In the genomic region with DNA sequence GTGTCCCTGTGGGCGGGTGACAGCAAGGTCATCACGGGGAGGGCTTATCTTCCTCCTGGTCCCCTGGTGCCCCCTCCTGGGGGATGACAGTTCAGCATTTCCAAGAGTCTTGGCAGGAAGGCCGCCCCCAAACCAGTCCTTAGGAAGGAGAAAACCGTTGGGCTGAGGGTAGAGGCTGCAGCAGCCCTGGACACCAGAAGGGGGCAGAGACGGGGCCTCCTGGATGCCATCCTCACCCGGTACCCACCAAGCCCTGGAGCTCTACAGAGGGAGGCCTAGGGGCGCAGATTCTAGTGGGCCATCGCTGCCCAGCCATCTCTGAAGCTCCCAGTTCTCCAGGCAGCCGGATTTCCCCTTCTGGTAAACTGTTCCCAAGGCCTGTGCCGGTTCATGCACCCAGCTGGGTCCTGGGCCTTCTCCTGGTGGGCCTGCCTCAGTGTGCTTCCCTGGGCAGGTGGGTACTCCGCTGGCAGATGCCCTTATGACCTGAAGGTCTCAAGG, we compare ENCODE assay signal across 9 cellular contexts. TPM values are rescaled to one million over a fixed set of nuclear protein-coding genes. Genes with fewer than 3 reads are reported as not detected.
DNase-seq lines count a peak whose midpoint lies in the region; ATAC-seq and TF ChIP-seq lines count a peak whose summit lies in the region.
"Had no signal": no experiment of that assay in that cellular context is flagged by ENCODE, and none has a peak within 500 bp of the region (broad histone marks: within the 10 kb centered on the region; RNA-seq: fewer than 3 reads in every experiment).

No MANE protein-coding gene starts in this region.

- no peak overlapping the region for H3K27ac Mint-ChIP-seq in WTC11
- H3K27ac Mint-ChIP-seq in naive thymus-derived CD4-positive, alpha-beta T cell = no peak overlapping the region

- H3K9me3 ChIP-seq in DND-41 (ENCODE audit: insufficient read depth, low read length, severe bottlenecking) = no peaks in the 10 kb centered on the region
- no peaks in the 10 kb centered on the region for H3K9me3 ChIP-seq in naive thymus-derived CD4-positive, alpha-beta T cell (ENCODE audit: control insufficient read depth in 2 of 3, low read length in 3 of 3)
- no peaks in the 10 kb centered on the region for H3K9me3 ChIP-seq in body of pancreas

- H3K4me1 Mint-ChIP-seq in WTC11 = no peaks in the 10 kb centered on the region
- H3K4me1 Mint-ChIP-seq in naive thymus-derived CD4-positive, alpha-beta T cell = peaks cover 0 to 3% (median 0%) of the 10 kb centered on the region in 7 donors

- TF ChIP-seq CTCF in DND-41 (IDR thresholded peaks at IDR 0.05; ENCODE audit: borderline replicate concordance, extremely low read depth, low read length, poor library complexity, severe bottlenecking) (peak; percentile 62), WTC11 (IDR thresholded peaks at IDR 0.05) (peak; percentile 45), body of pancreas (IDR thresholded peaks at IDR 0.05) (no peak)

- H3K4me1 ChIP-seq in DND-41 (ENCODE audit: insufficient read depth, low read length) (no peaks in the 10 kb centered on the region), body of pancreas (no peaks in the 10 kb centered on the region)
- H3K4me1 ChIP-seq in naive thymus-derived CD4-positive, alpha-beta T cell (ENCODE audit: control insufficient read depth in 2 of 2, insufficient read depth in 2 of 2, low read length in 2 of 2) = no peaks in the 10 kb centered on the region

- no peak for TF ChIP-seq POLR2A in body of pancreas (IDR thresholded peaks at IDR 0.05)

- H4K20me1 ChIP-seq in DND-41 (ENCODE audit: insufficient read depth, low read length) = peaks cover 4% of the 10 kb centered on the region; the same call in 1 of the 2 replicates

- H3K9me3 Mint-ChIP-seq in WTC11 = peaks cover 12% of the 10 kb centered on the region; the same call in 1 of the 2 replicates
- peaks cover 0 to 18% (median 1%) of the 10 kb centered on the region in 11 donors for H3K9me3 Mint-ChIP-seq in naive thymus-derived CD4-positive, alpha-beta T cell

- H3K27me3 ChIP-seq in DND-41 (ENCODE audit: insufficient read depth, low read length, poor library complexity) (no peaks in the 10 kb centered on the region), body of pancreas (no peaks in the 10 kb centered on the region)
- no peaks in the 10 kb centered on the region for H3K27me3 ChIP-seq in naive thymus-derived CD4-positive, alpha-beta T cell (ENCODE audit: control insufficient read depth in 2 of 2, insufficient read depth in 2 of 2, low read length in 2 of 2)

- 78% methylated on average over 9 of the region's 11 CpGs; no CpG with 5 or more reads in 1 of the 2 donors for WGBS in body of pancreas, 2 donors

- H3K4me3 ChIP-seq in DND-41 (ENCODE audit: low read depth in 1 of 2, low read length in 2 of 2) (no peak overlapping the region), body of pancreas (no peak overlapping the region)
- H3K4me3 ChIP-seq in naive thymus-derived CD4-positive, alpha-beta T cell (ENCODE audit: low read length) = no peak overlapping the region

- no peaks in the 10 kb centered on the region for H3K36me3 Mint-ChIP-seq in WTC11
- H3K36me3 Mint-ChIP-seq in naive thymus-derived CD4-positive, alpha-beta T cell = no peaks in the 10 kb centered on the region

- ATAC-seq in DND-41 (ENCODE audit: insufficient read depth, low read depth) (peak; percentile 63), WTC11 (peak; percentile 99), GM18519 (IDR thresholded peaks at IDR 0.05; ENCODE audit: low FRiP score, unreplicated experiment) (no peak), body of pancreas (no peak), GM21529 (IDR thresholded peaks at IDR 0.05; ENCODE audit: unreplicated experiment) (no peak)
- ATAC-seq in naive thymus-derived CD4-positive, alpha-beta T cell = peak; percentile 31

- H3K27me3 Mint-ChIP-seq in WTC11 (ENCODE audit: low read depth) = peaks cover 13% of the 10 kb centered on the region
- peaks cover 0 to 4% (median 0%) of the 10 kb centered on the region in 5 donors for H3K27me3 Mint-ChIP-seq in naive thymus-derived CD4-positive, alpha-beta T cell

- H3K4me3 Mint-ChIP-seq in WTC11 = no peak overlapping the region
- no peak overlapping the region for H3K4me3 Mint-ChIP-seq in naive thymus-derived CD4-positive, alpha-beta T cell

- H3K4me2 ChIP-seq in DND-41 (ENCODE audit: insufficient read depth, low read length) = no peak overlapping the region

- no peak overlapping the region for H2AFZ ChIP-seq in DND-41 (ENCODE audit: low read depth, low read length)

- CTCF ChIA-PET in WTC11 (lab: Charles Lee) = interaction anchor here (0.5 to 1.5 kb wide), 11 partner anchors 8 to 369 kb away, joined by 3 to 9 read pairs (median 3); no protein-coding TSS in a partner anchor
- CTCF ChIA-PET in naive thymus-derived CD4-positive, alpha-beta T cell (lab: Charles Lee) = no interaction called here

- POLR2A ChIA-PET in WTC11 (lab: Charles Lee) = interaction anchor here (1.0 kb wide), 1 partner anchor 40 kb away, joined by 3 read pairs; a partner anchor contains a TSS
- POLR2A ChIA-PET in naive thymus-derived CD4-positive, alpha-beta T cell (lab: Charles Lee) = no interaction called here

- no peak overlapping the region for H3K9ac ChIP-seq in DND-41 (ENCODE audit: low read depth, low read length)

- DNase-seq in DND-41 (peak; percentile 64), HuH-7.5 (ENCODE audit: low spot score) (peak; percentile 71), WTC11 (ENCODE audit: low spot score) (peak; percentile 92), AML-193 (lab: John Stamatoyannopoulos, UW) (no peak), body of pancreas (no peak)
- DNase-seq in naive thymus-derived CD4-positive, alpha-beta T cell = peak in 1 of 9 donors; percentile 28

- H3K79me2 ChIP-seq in DND-41 (ENCODE audit: insufficient read depth, low read length) = no peaks in the 10 kb centered on the region

- H3K36me3 ChIP-seq in DND-41 (ENCODE audit: insufficient read depth, low read length) = no peaks in the 10 kb centered on the region
- H3K36me3 ChIP-seq in naive thymus-derived CD4-positive, alpha-beta T cell (ENCODE audit: control insufficient read depth in 2 of 3, insufficient read depth in 3 of 3, low read length in 3 of 3) = no peaks in the 10 kb centered on the region
- no peaks in the 10 kb centered on the region for H3K36me3 ChIP-seq in body of pancreas (replicated peaks in 1 of 2; ENCODE audit: insufficient read depth in 1 of 2, low read depth in 2 of 2)

- H3K27ac ChIP-seq in DND-41 (ENCODE audit: low read length) = no peak overlapping the region
- H3K27ac ChIP-seq in naive thymus-derived CD4-positive, alpha-beta T cell (ENCODE audit: low read depth, low read length) = no peak overlapping the region
- no peak overlapping the region for H3K27ac ChIP-seq in body of pancreas
- H3K27ac ChIP-seq: epithelial cell of prostate had no signal

- intact Hi-C loops in naive thymus-derived CD4-positive, alpha-beta T cell (cut with micrococcal nuclease) = no loop called here
- intact Hi-C loops in body of pancreas (cut with DNase I) = no loop called here

TF ChIP-seq in WTC11, 78 proteins besides CTCF, POLR2A, EP300 and RAD21 (continues in another document):
- TF ChIP-seq SP1 (CRISPR knock-in tag; conservative IDR thresholded peaks at IDR 0.05) = no peak
- TF ChIP-seq, protein P1, sequence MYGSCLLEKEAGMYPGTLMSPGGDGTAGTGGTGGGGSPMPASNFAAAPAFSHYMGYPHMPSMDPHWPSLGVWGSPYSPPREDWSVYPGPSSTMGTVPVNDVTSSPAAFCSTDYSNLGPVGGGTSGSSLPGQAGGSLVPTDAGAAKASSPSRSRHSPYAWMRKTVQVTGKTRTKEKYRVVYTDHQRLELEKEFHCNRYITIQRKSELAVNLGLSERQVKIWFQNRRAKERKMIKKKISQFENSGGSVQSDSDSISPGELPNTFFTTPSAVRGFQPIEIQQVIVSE (CRISPR knock-in tag; IDR thresholded peaks at IDR 0.05; ENCODE audit: borderline replicate concordance) = no peak
- TF ChIP-seq NR1H2 (CRISPR knock-in tag; IDR thresholded peaks at IDR 0.05) = no peak
- no peak for TF ChIP-seq CBFB (CRISPR knock-in tag; IDR thresholded peaks at IDR 0.05; ENCODE audit: low read depth)
- TF ChIP-seq, protein P2, sequence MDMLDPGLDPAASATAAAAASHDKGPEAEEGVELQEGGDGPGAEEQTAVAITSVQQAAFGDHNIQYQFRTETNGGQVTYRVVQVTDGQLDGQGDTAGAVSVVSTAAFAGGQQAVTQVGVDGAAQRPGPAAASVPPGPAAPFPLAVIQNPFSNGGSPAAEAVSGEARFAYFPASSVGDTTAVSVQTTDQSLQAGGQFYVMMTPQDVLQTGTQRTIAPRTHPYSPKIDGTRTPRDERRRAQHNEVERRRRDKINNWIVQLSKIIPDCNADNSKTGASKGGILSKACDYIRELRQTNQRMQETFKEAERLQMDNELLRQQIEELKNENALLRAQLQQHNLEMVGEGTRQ (CRISPR knock-in tag; IDR thresholded peaks at IDR 0.05) = 0 out of 2 replicates have a peak, but pooled peaks have one; percentile 5
- peak; percentile 33; the same call in 1 of the 2 replicates for TF ChIP-seq ETV6 (CRISPR knock-in tag; IDR thresholded peaks at IDR 0.05)
- TF ChIP-seq ZNF396 (CRISPR knock-in tag; IDR thresholded peaks at IDR 0.05; ENCODE audit: borderline replicate concordance) = no peak
- no peak for TF ChIP-seq ZNF219 (CRISPR knock-in tag; IDR thresholded peaks at IDR 0.05; ENCODE audit: borderline replicate concordance)
- no peak for TF ChIP-seq TCF7 (CRISPR knock-in tag; IDR thresholded peaks at IDR 0.05; ENCODE audit: low read depth)
- no peak for TF ChIP-seq CREB1 (CRISPR knock-in tag; IDR thresholded peaks at IDR 0.05)
- TF ChIP-seq GTF2I (CRISPR knock-in tag; conservative IDR thresholded peaks at IDR 0.05) = no peak
- TF ChIP-seq, protein P3, sequence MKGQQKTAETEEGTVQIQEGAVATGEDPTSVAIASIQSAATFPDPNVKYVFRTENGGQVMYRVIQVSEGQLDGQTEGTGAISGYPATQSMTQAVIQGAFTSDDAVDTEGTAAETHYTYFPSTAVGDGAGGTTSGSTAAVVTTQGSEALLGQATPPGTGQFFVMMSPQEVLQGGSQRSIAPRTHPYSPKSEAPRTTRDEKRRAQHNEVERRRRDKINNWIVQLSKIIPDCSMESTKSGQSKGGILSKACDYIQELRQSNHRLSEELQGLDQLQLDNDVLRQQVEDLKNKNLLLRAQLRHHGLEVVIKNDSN (CRISPR knock-in tag; IDR thresholded peaks at IDR 0.05) = no peak

RNA-seq across cellular contexts. Expression of a gene that starts 14.8 kb away (rescaled TPM):
- 15.2 to 18.3 TPM (median 16.6 TPM) in 3 replicates for total RNA-seq in WTC11 (2021)
- total RNA-seq in naive thymus-derived CD4-positive, alpha-beta T cell = 10 to 100 TPM in 3 of 5 experiments, 1 to 10 TPM in 2; 7.9 to 15.8 (median 11.5) TPM
- polyA plus RNA-seq in naive thymus-derived CD4-positive, alpha-beta T cell = 10 to 100 TPM; 15.9 to 22.6 TPM
- total RNA-seq in body of pancreas = 1 to 10 TPM; 2.9 to 5.9 TPM

RNA-seq across cellular contexts. Expression of a gene that starts 40.4 kb away (rescaled TPM):
- total RNA-seq in WTC11 (2021) (11.1 to 12.7 TPM (median 12.7 TPM) in 3 replicates), body of pancreas (1 to 10 TPM; 1.3 to 2.3 TPM)
- 1 to 10 TPM in 3 of 5 experiments, under 1 TPM in 2; 0.56 to 4.0 (median 1.1) TPM for total RNA-seq in naive thymus-derived CD4-positive, alpha-beta T cell
- polyA plus RNA-seq in naive thymus-derived CD4-positive, alpha-beta T cell = 1 to 10 TPM; 1.6 to 2.6 TPM

RNA-seq across cellular contexts. Expression of a gene that starts 52.8 kb away (rescaled TPM):
- total RNA-seq in WTC11 (2021) = 31.8 to 33.8 TPM (median 33.0 TPM) in 3 replicates
- 10 to 100 TPM; 17.1 to 26.7 (median 23.3) TPM for total RNA-seq in naive thymus-derived CD4-positive, alpha-beta T cell
- polyA plus RNA-seq in naive thymus-derived CD4-positive, alpha-beta T cell = 10 to 100 TPM in 1 of 2 donors, 1 to 10 TPM in 1; 8.3 to 10.5 TPM
- 10 to 100 TPM; 20.8 to 32.4 TPM for total RNA-seq in body of pancreas

Comparison
In these comparisons a context has a peak if more than half of its experiments do, and no peak if none do; other contexts are left out.
1. ATAC-seq: peak in DND-41 (single experiment), WTC11 (single experiment) and naive thymus-derived CD4-positive, alpha-beta T cell (single experiment); none in GM18519 (single experiment), body of pancreas (single experiment) and GM21529 (single experiment).
2. DNase-seq: peak in DND-41 (single experiment), HuH-7.5 (single experiment) and WTC11 (single experiment); none in AML-193 (0 of 2) and body of pancreas (0 of 4).
3. CTCF ChIP-seq: peak in DND-41 (single experiment) and WTC11 (single experiment); none in body of pancreas (0 of 7).